ENCODE assay signal across 14 cellular contexts in genomic region chr2:86022661-86023365, GRCh38.
DNase-seq lines count a peak whose midpoint lies in the region; ATAC-seq and TF ChIP-seq lines count a peak whose summit lies in the region.
"Had no signal": no experiment of that assay in that cellular context is flagged by ENCODE, and none has a peak within 500 bp of the region (broad histone marks: within the 10 kb centered on the region; RNA-seq: fewer than 3 reads in every experiment).

No MANE protein-coding gene starts in this region.

- no peak overlapping the region for H3K27ac ChIP-seq in DND-41 (ENCODE audit: low read length)
- H3K27ac ChIP-seq in KOPT-K1 (ENCODE audit: low read depth, low read length, poor library complexity, severe bottlenecking), result peak overlapping the region; percentile 23
- H3K27ac ChIP-seq in naive thymus-derived CD4-positive, alpha-beta T cell (ENCODE audit: low read depth, low read length), result no peak overlapping the region
- H3K27ac ChIP-seq in breast epithelium, result no peak overlapping the region
- H3K27ac ChIP-seq: stomach had no signal

- peaks cover 28% of the 10 kb centered on the region for H3K36me3 ChIP-seq in DND-41 (ENCODE audit: insufficient read depth, low read length)
- peaks cover 41% of the 10 kb centered on the region for H3K36me3 ChIP-seq in KOPT-K1 (ENCODE audit: insufficient read depth, low read length)
- peaks cover 0 to 29% (median 6%) of the 10 kb centered on the region in 3 experiments for H3K36me3 ChIP-seq in naive thymus-derived CD4-positive, alpha-beta T cell (ENCODE audit: control insufficient read depth in 2 of 3, insufficient read depth in 3 of 3, low read length in 3 of 3)
- H3K36me3 ChIP-seq in breast epithelium, result no peaks in the 10 kb centered on the region

- no peak overlapping the region for H2AFZ ChIP-seq in DND-41 (ENCODE audit: low read depth, low read length)

- H3K27me3 Mint-ChIP-seq in naive thymus-derived CD4-positive, alpha-beta T cell, result no peaks in the 10 kb centered on the region

- no peaks in the 10 kb centered on the region for H3K4me1 ChIP-seq in DND-41 (ENCODE audit: insufficient read depth, low read length)
- H3K4me1 ChIP-seq in naive thymus-derived CD4-positive, alpha-beta T cell (ENCODE audit: control insufficient read depth in 2 of 2, insufficient read depth in 2 of 2, low read length in 2 of 2), result no peaks in the 10 kb centered on the region
- H3K4me1 ChIP-seq in breast epithelium, result no peaks in the 10 kb centered on the region

- no peak overlapping the region for H3K4me3 Mint-ChIP-seq in naive thymus-derived CD4-positive, alpha-beta T cell

- H4K20me1 ChIP-seq in DND-41 (ENCODE audit: insufficient read depth, low read length), result no peaks in the 10 kb centered on the region

- ATAC-seq in DND-41 (ENCODE audit: insufficient read depth, low read depth) (peak; percentile 21; the same call in 2 of the 3 replicates), GM19395 (IDR thresholded peaks at IDR 0.05; ENCODE audit: unreplicated experiment) (peak; percentile 53)
- no peak for ATAC-seq in naive thymus-derived CD4-positive, alpha-beta T cell

- POLR2A ChIA-PET in naive thymus-derived CD4-positive, alpha-beta T cell (lab: Charles Lee), result no interaction called here

- CTCF ChIA-PET in naive thymus-derived CD4-positive, alpha-beta T cell (lab: Charles Lee), result interaction anchor here (0.7 to 2.0 kb wide), 3 partner anchors 25 to 123 kb away, joined by 3 to 7 read pairs (median 4); no protein-coding TSS in a partner anchor

- no peaks in the 10 kb centered on the region for H3K9me3 ChIP-seq in DND-41 (ENCODE audit: insufficient read depth, low read length, severe bottlenecking)
- H3K9me3 ChIP-seq in KOPT-K1 (ENCODE audit: insufficient read depth, low read length, poor library complexity, severe bottlenecking), result no peaks in the 10 kb centered on the region
- no peaks in the 10 kb centered on the region for H3K9me3 ChIP-seq in naive thymus-derived CD4-positive, alpha-beta T cell (ENCODE audit: control insufficient read depth in 2 of 3, low read length in 3 of 3)
- H3K9me3 ChIP-seq in breast epithelium, result no peaks in the 10 kb centered on the region
- H3K9me3 ChIP-seq: stomach had no signal

- no peaks in the 10 kb centered on the region for H3K27me3 ChIP-seq in DND-41 (ENCODE audit: insufficient read depth, low read length, poor library complexity)
- H3K27me3 ChIP-seq in naive thymus-derived CD4-positive, alpha-beta T cell (ENCODE audit: control insufficient read depth in 2 of 2, insufficient read depth in 2 of 2, low read length in 2 of 2), result no peaks in the 10 kb centered on the region
- H3K27me3 ChIP-seq in breast epithelium, result no peaks in the 10 kb centered on the region
- H3K27me3 ChIP-seq: stomach had no signal

- peaks cover 5 to 24% (median 10%) of the 10 kb centered on the region in 5 donors for H3K36me3 Mint-ChIP-seq in naive thymus-derived CD4-positive, alpha-beta T cell

- peak overlapping the region in 7 of 9 donors; percentile 6 to 89 (median 59) for H3K27ac Mint-ChIP-seq in naive thymus-derived CD4-positive, alpha-beta T cell

- no peaks in the 10 kb centered on the region for H3K79me2 ChIP-seq in DND-41 (ENCODE audit: insufficient read depth, low read length)

- H3K9me3 Mint-ChIP-seq in naive thymus-derived CD4-positive, alpha-beta T cell, result no peaks in the 10 kb centered on the region

- no peak overlapping the region for H3K4me2 ChIP-seq in DND-41 (ENCODE audit: insufficient read depth, low read length)

- H3K4me3 ChIP-seq in DND-41 (ENCODE audit: low read depth in 1 of 2, low read length in 2 of 2), result no peak overlapping the region
- no peak overlapping the region for H3K4me3 ChIP-seq in naive thymus-derived CD4-positive, alpha-beta T cell (ENCODE audit: low read length)
- no peak overlapping the region for H3K4me3 ChIP-seq in breast epithelium
- H3K4me3 ChIP-seq: stomach had no signal

- peaks cover 0 to 19% (median 4%) of the 10 kb centered on the region in 7 donors for H3K4me1 Mint-ChIP-seq in naive thymus-derived CD4-positive, alpha-beta T cell

- TF ChIP-seq POLR2A in breast epithelium (IDR thresholded peaks at IDR 0.05), result no peak

- H3K9ac ChIP-seq in DND-41 (ENCODE audit: low read depth, low read length), result no peak overlapping the region

- intact Hi-C loops in naive thymus-derived CD4-positive, alpha-beta T cell (cut with micrococcal nuclease), result no loop called here
- intact Hi-C loops in breast epithelium (cut with DNase I; ENCODE audit: low total_unique reads), result no loop called here

- no peak for DNase-seq in DND-41
- DNase-seq in naive thymus-derived CD4-positive, alpha-beta T cell, result no peak
- DNase-seq in SKM-1 treated with dmso at 0.1 percent for 144 hours (lab: John Stamatoyannopoulos, UW; ENCODE audit: unreplicated experiment), result no peak
- DNase-seq in breast epithelium (ENCODE audit: low spot score in 2 of 2), result no peak
- DNase-seq in DMS 273 (lab: John Stamatoyannopoulos, UW; ENCODE audit: unreplicated experiment), result no peak
- no peak for DNase-seq in NCI-H748 treated with DMSO at 0.1 percent for 48 hours (lab: John Stamatoyannopoulos, UW)
- DNase-seq: AML-193; DMS79; NCI-H2171; stimulated activated CD4-positive, alpha-beta T cell treated with anti-CD3 and anti-CD28 coated beads, Interleukin-2, amount 100 ng/mL, for 48 hours; stomach; SW 1271 had no signal

- TF ChIP-seq CTCF in DND-41 (IDR thresholded peaks at IDR 0.05; ENCODE audit: borderline replicate concordance, extremely low read depth, low read length, poor library complexity, severe bottlenecking) (no peak), breast epithelium (IDR thresholded peaks at IDR 0.05) (no peak)
